Comparison of ENCODE assay signal across 16 cellular contexts in genomic region chr3:113141543-113141942, GRCh38.
"Had no signal": no experiment of that assay in that cellular context is flagged by ENCODE, and none has a peak within 500 bp of the region (broad histone marks: within the 10 kb centered on the region; RNA-seq: fewer than 3 reads in every experiment).

No MANE protein-coding gene starts in this region.

- DNase-seq: activated CD4-positive, alpha-beta T cell treated with anti-CD3 and anti-CD28 coated beads, Interleukin-2, amount 50 U/mL, for 4 hours; activated CD8-positive, alpha-beta memory T cell treated with anti-CD3 and anti-CD28 coated beads for 24 hours; activated naive CD4-positive, alpha-beta T cell treated with Interleukin-2 at 50 U/mL for 16 hours; amygdala; foreskin fibroblast; left lung; naive thymus-derived CD4-positive, alpha-beta T cell; posterior cingulate gyrus; right lobe of liver; stimulated activated CD4-positive, alpha-beta T cell treated with anti-CD3 and anti-CD28 coated beads, Interleukin-2, amount 100 ng/mL, for 24 hours; T1000; testis; upper lobe of left lung had no signal

- ATAC-seq: left lung, right lobe of liver, WTC11 had no signal

- H3K4me3 Mint-ChIP-seq: naive thymus-derived CD4-positive, alpha-beta T cell; stimulated activated effector memory CD8-positive, alpha-beta T cell treated with anti-CD3 and anti-CD28 coated beads, Interleukin-12 subunit alpha, Interleukin-12 subunit beta, amount 100 ng/mL, for 72 hours; T-helper 1 cell treated with Interleukin-12 subunit alpha and Interleukin-12 subunit beta and Interleukin-4 antibody, amounts not matched to agents 30 μg/mL and 1 μg/mL, for 36 hours; WTC11 had no signal

- H3K36me3 Mint-ChIP-seq: stimulated activated effector memory CD8-positive, alpha-beta T cell treated with anti-CD3 and anti-CD28 coated beads, Interleukin-12 subunit alpha, Interleukin-12 subunit beta, amount 100 ng/mL, for 72 hours; WTC11 had no signal

- H3K9me3 Mint-ChIP-seq: T-helper 1 cell treated with Interleukin-12 subunit alpha and Interleukin-12 subunit beta and Interleukin-4 antibody, amounts not matched to agents 30 μg/mL and 1 μg/mL, for 36 hours; WTC11 had no signal

- H3K27ac Mint-ChIP-seq: naive thymus-derived CD4-positive, alpha-beta T cell; stimulated activated effector memory CD8-positive, alpha-beta T cell treated with anti-CD3 and anti-CD28 coated beads, Interleukin-12 subunit alpha, Interleukin-12 subunit beta, amount 100 ng/mL, for 72 hours; T-helper 1 cell treated with Interleukin-12 subunit alpha and Interleukin-12 subunit beta and Interleukin-4 antibody, amounts not matched to agents 30 μg/mL and 1 μg/mL, for 36 hours; WTC11 had no signal
